Comparison of ENCODE assay signal across 19 cellular contexts in the genomic region with DNA sequence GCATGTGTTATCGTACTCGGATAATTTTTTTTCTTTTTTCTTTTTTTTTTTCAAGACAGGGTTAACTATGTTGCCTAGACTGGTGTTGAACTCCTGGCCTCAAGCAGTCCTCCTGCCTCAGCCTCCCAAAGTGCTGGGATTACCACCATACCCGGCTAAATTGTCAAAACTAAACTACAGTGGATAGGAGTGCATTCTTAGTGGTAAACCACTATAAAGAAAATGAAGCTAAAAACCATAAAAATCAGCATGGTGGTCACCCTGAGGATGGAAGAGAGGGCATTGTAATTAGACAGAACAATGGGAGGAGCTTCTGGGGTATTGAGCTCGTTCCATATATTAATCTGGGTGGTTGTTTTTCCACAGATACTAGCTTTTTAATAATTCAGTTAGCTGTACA. TPM values are rescaled to one million over a fixed set of nuclear protein-coding genes. Genes with fewer than 3 reads are reported as not detected.
DNase-seq lines count a peak whose midpoint lies in the region; ATAC-seq and TF ChIP-seq lines count a peak whose summit lies in the region.
"Had no signal": no experiment of that assay in that cellular context is flagged by ENCODE, and none has a peak within 500 bp of the region (broad histone marks: within the 10 kb centered on the region; RNA-seq: fewer than 3 reads in every experiment).

No MANE protein-coding gene starts in this region.

- H3K36me3 Mint-ChIP-seq in activated CD4-positive, alpha-beta T cell treated with anti-CD3 and anti-CD28 coated beads, Interleukin-2, amount 10 ng/mL, durations not matched to agents 24 days and 14 days (ENCODE audit: low read depth), result no peaks in the 10 kb centered on the region
- no peaks in the 10 kb centered on the region for H3K36me3 Mint-ChIP-seq in activated T-helper 17 cell treated with anti-CD3 and anti-CD28 coated beads, Interleukin-2, amount 50 U/mL, for 72 hours (ENCODE audit: low read depth)
- H3K36me3 Mint-ChIP-seq: CD14-positive monocyte; CD4-positive, alpha-beta memory T cell had no signal

- H3K4me3 ChIP-seq in thyroid gland (replicated peaks in 1 of 3), result no peak overlapping the region
- H3K4me3 ChIP-seq: A549, BLaER1, GM23338 had no signal

- peaks cover 11% of the 10 kb centered on the region for H3K4me1 Mint-ChIP-seq in activated CD4-positive, alpha-beta T cell treated with anti-CD3 and anti-CD28 coated beads, Interleukin-2, amount 10 ng/mL, durations not matched to agents 24 days and 14 days
- peaks cover 31% of the 10 kb centered on the region for H3K4me1 Mint-ChIP-seq in stimulated activated naive CD8-positive, alpha-beta T cell treated with anti-CD3 and anti-CD28 coated beads, Interleukin-15, amount 100 ng/mL, for 72 hours
- peaks cover 10% of the 10 kb centered on the region for H3K4me1 Mint-ChIP-seq in activated T-helper 17 cell treated with anti-CD3 and anti-CD28 coated beads, Interleukin-2, amount 50 U/mL, for 72 hours

- no peak for TF ChIP-seq CTCF in thyroid gland (IDR thresholded peaks at IDR 0.05)

- DNase-seq in activated CD4-positive, alpha-beta T cell treated with anti-CD3 and anti-CD28 coated beads, Interleukin-2, amount 10 ng/mL, durations not matched to agents 24 days and 14 days, result no peak
- no peak for DNase-seq in activated CD4-positive, alpha-beta T cell treated with anti-CD3 and anti-CD28 coated beads for 48 hours
- DNase-seq in stimulated activated naive CD8-positive, alpha-beta T cell treated with anti-CD3 and anti-CD28 coated beads, Interleukin-15, amount 100 ng/mL, for 72 hours, result peak in 1 of 2 donors; percentile 24
- no peak for DNase-seq in stimulated activated naive CD8-positive, alpha-beta T cell treated with anti-CD3 and anti-CD28 coated beads, Interleukin-15, Interleukin-2, amounts not matched to agents 100 U/mL and 50 U/mL, for 24 hours
- DNase-seq in anterior cingulate cortex (lab: John Stamatoyannopoulos, UW) (no peak), thyroid gland (no peak), posterior cingulate gyrus (no peak)
- DNase-seq: AML-193; CD4-positive, alpha-beta memory T cell; DMS153; DMS79 treated with DMSO at 0.1 percent for 48 hours; EL; HCEC 1CT had no signal

- H3K27me3 ChIP-seq in thyroid gland, result no peaks in the 10 kb centered on the region

- peaks cover 14% of the 10 kb centered on the region for H3K27me3 Mint-ChIP-seq in activated CD4-positive, alpha-beta T cell treated with anti-CD3 and anti-CD28 coated beads, Interleukin-2, amount 10 ng/mL, durations not matched to agents 24 days and 14 days
- H3K27me3 Mint-ChIP-seq in stimulated activated naive CD8-positive, alpha-beta T cell treated with anti-CD3 and anti-CD28 coated beads, Interleukin-15, amount 100 ng/mL, for 72 hours, result peaks cover 10% of the 10 kb centered on the region
- no peaks in the 10 kb centered on the region for H3K27me3 Mint-ChIP-seq in activated T-helper 17 cell treated with anti-CD3 and anti-CD28 coated beads, Interleukin-2, amount 50 U/mL, for 72 hours
- H3K27me3 Mint-ChIP-seq: CD4-positive, alpha-beta memory T cell had no signal

- peak; percentile 19 for ATAC-seq in stimulated activated naive CD8-positive, alpha-beta T cell treated with anti-CD3 and anti-CD28 coated beads, Interleukin-15, amount 100 ng/mL, for 72 hours
- no peak for ATAC-seq in stimulated activated naive CD8-positive, alpha-beta T cell treated with anti-CD3 and anti-CD28 coated beads, Interleukin-15, Interleukin-2, amounts not matched to agents 100 U/mL and 50 U/mL, for 24 hours
- ATAC-seq in activated T-helper 17 cell treated with anti-CD3 and anti-CD28 coated beads, Interleukin-2, amount 50 U/mL, for 72 hours (replicated peaks), result peak; percentile 18
- ATAC-seq: A549, GM23338 had no signal

- no peak overlapping the region for H3K27ac ChIP-seq in thyroid gland
- H3K27ac ChIP-seq: 22Rv1, A549, BLaER1 had no signal

- WGBS in thyroid gland, 2 donors, result 87% methylated on average over 4 of the region's 4 CpGs

- no peaks in the 10 kb centered on the region for H3K9me3 Mint-ChIP-seq in activated CD4-positive, alpha-beta T cell treated with anti-CD3 and anti-CD28 coated beads, Interleukin-2, amount 10 ng/mL, durations not matched to agents 24 days and 14 days
- no peaks in the 10 kb centered on the region for H3K9me3 Mint-ChIP-seq in stimulated activated naive CD8-positive, alpha-beta T cell treated with anti-CD3 and anti-CD28 coated beads, Interleukin-15, amount 100 ng/mL, for 72 hours
- no peaks in the 10 kb centered on the region for H3K9me3 Mint-ChIP-seq in activated T-helper 17 cell treated with anti-CD3 and anti-CD28 coated beads, Interleukin-2, amount 50 U/mL, for 72 hours
- H3K9me3 Mint-ChIP-seq: CD14-positive monocyte, GM23338 had no signal

- H3K36me3 ChIP-seq in thyroid gland, result no peaks in the 10 kb centered on the region
- H3K36me3 ChIP-seq: BLaER1 had no signal

- no peak for TF ChIP-seq POLR2A in thyroid gland (IDR thresholded peaks at IDR 0.05)

- no peaks in the 10 kb centered on the region for H3K4me1 ChIP-seq in thyroid gland
- H3K4me1 ChIP-seq: A549 had no signal

- H3K4me3 Mint-ChIP-seq in activated CD4-positive, alpha-beta T cell treated with anti-CD3 and anti-CD28 coated beads, Interleukin-2, amount 10 ng/mL, durations not matched to agents 24 days and 14 days, result no peak overlapping the region
- H3K4me3 Mint-ChIP-seq in stimulated activated naive CD8-positive, alpha-beta T cell treated with anti-CD3 and anti-CD28 coated beads, Interleukin-15, amount 100 ng/mL, for 72 hours, result no peak overlapping the region
- H3K4me3 Mint-ChIP-seq in activated T-helper 17 cell treated with anti-CD3 and anti-CD28 coated beads, Interleukin-2, amount 50 U/mL, for 72 hours, result no peak overlapping the region
- H3K4me3 Mint-ChIP-seq: CD4-positive, alpha-beta memory T cell; GM23338 had no signal

- H3K9me3 ChIP-seq in thyroid gland, result no peaks in the 10 kb centered on the region
- H3K9me3 ChIP-seq: A549, BLaER1 had no signal

- peak overlapping the region; percentile 29 for H3K27ac Mint-ChIP-seq in activated CD4-positive, alpha-beta T cell treated with anti-CD3 and anti-CD28 coated beads, Interleukin-2, amount 10 ng/mL, durations not matched to agents 24 days and 14 days
- peak overlapping the region in 1 of 2 donors; percentile 71 for H3K27ac Mint-ChIP-seq in stimulated activated naive CD8-positive, alpha-beta T cell treated with anti-CD3 and anti-CD28 coated beads, Interleukin-15, amount 100 ng/mL, for 72 hours
- no peak overlapping the region for H3K27ac Mint-ChIP-seq in activated T-helper 17 cell treated with anti-CD3 and anti-CD28 coated beads, Interleukin-2, amount 50 U/mL, for 72 hours
- H3K27ac Mint-ChIP-seq: CD14-positive monocyte, GM23338 had no signal

- intact Hi-C loops in activated CD4-positive, alpha-beta T cell treated with anti-CD3 and anti-CD28 coated beads, Interleukin-2, amount 10 ng/mL, durations not matched to agents 24 days and 14 days (cut with micrococcal nuclease), result no loop called here
- intact Hi-C loops in thyroid gland (cut with DNase I) (loop anchor here (10.0 kb wide), 1 partner anchor 49 kb away; the partner anchor contains the start of gene ABCC10), posterior cingulate gyrus (cut with DNase I) (loop anchor here (10.0 kb wide), 1 partner anchor 49 kb away; the partner anchor contains the start of gene ABCC10)

RNA-seq across cellular contexts. Expression of gene ZNF318, which starts 6.2 kb away (rescaled TPM):
- total RNA-seq in activated CD4-positive, alpha-beta T cell treated with anti-CD3 and anti-CD28 coated beads, Interleukin-2, amount 10 ng/mL, durations not matched to agents 24 days and 14 days, result 9.3 and 10.3 TPM in 2 replicates
- 10 to 100 TPM; 11.2 to 21.0 TPM for total RNA-seq in activated T-helper 17 cell treated with anti-CD3 and anti-CD28 coated beads, Interleukin-2, amount 50 U/mL, for 72 hours
- total RNA-seq in thyroid gland, result 10 to 100 TPM; 32.4 to 84.6 (median 37.5) TPM

RNA-seq across cellular contexts. Expression of gene ABCC10, which starts 51.6 kb away (rescaled TPM):
- total RNA-seq in activated CD4-positive, alpha-beta T cell treated with anti-CD3 and anti-CD28 coated beads, Interleukin-2, amount 10 ng/mL, durations not matched to agents 24 days and 14 days, result 38.2 and 40.0 TPM in 2 replicates
- 10 to 100 TPM; 41.2 to 47.9 TPM for total RNA-seq in activated T-helper 17 cell treated with anti-CD3 and anti-CD28 coated beads, Interleukin-2, amount 50 U/mL, for 72 hours
- 10 to 100 TPM; 10.5 to 24.3 (median 19.3) TPM for total RNA-seq in thyroid gland
